In the genomic region with DNA sequence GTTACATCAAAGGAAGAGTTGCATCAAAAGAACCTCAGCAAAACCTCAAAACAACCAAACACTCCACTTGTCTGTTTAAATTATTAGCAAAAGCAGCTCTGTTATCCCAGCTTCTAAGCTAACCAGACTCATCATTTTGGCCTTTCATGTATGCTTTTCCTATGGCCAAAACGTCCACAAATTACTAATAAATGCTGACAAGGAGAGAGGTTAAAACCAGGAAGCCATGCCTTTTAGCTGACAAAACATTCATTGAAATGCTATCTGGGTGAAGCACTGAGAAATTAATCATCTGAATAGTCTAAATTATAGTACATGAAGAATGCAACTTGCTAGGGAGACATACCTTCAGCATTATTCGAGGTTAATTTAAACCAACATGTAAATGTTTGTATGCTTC, we compare ENCODE assay signal across 30 cellular contexts.
DNase-seq lines count a peak whose midpoint lies in the region; ATAC-seq, FAIRE-seq and TF ChIP-seq lines count a peak whose summit lies in the region.
"Had no signal": no experiment of that assay in that cellular context is flagged by ENCODE, and none has a peak within 500 bp of the region (broad histone marks: within the 10 kb centered on the region; RNA-seq: fewer than 3 reads in every experiment).

No MANE protein-coding gene starts in this region.

- no peaks in the 10 kb centered on the region for H3K27me3 Mint-ChIP-seq in HFFc6 (ENCODE audit: insufficient read depth)
- H3K27me3 Mint-ChIP-seq in activated T-cell treated with anti-CD3 and anti-CD28 coated beads, Interleukin-2, amount 50 U/mL, for 24 hours = peaks cover 13% of the 10 kb centered on the region
- H3K27me3 Mint-ChIP-seq in stimulated activated memory B cell treated with anti-CD40 and anti-IgM and Interleukin-4, amounts not matched to agents 10 μg/mL and 1 μg/mL and 100 μg/mL, for 72 hours = no peaks in the 10 kb centered on the region
- H3K27me3 Mint-ChIP-seq: activated CD4-positive, alpha-beta T cell treated with anti-CD3 and anti-CD28 coated beads, Interleukin-2, amount 10 ng/mL, durations not matched to agents 24 days and 14 days; effector memory CD8-positive, alpha-beta T cell had no signal

- H3K4me1 Mint-ChIP-seq in HFFc6 (ENCODE audit: low read depth) = peaks cover 33% of the 10 kb centered on the region
- H3K4me1 Mint-ChIP-seq in activated T-cell treated with anti-CD3 and anti-CD28 coated beads, Interleukin-2, amount 50 U/mL, for 24 hours (ENCODE audit: low read depth) = no peaks in the 10 kb centered on the region
- H3K4me1 Mint-ChIP-seq in stimulated activated memory B cell treated with anti-CD40 and anti-IgM and Interleukin-4, amounts not matched to agents 10 μg/mL and 1 μg/mL and 100 μg/mL, for 72 hours = no peaks in the 10 kb centered on the region
- H3K4me1 Mint-ChIP-seq: activated CD4-positive, alpha-beta T cell treated with anti-CD3 and anti-CD28 coated beads, Interleukin-2, amount 10 ng/mL, durations not matched to agents 24 days and 14 days; natural killer cell had no signal

- no peak overlapping the region for H3K9ac ChIP-seq in mesenchymal stem cell (ENCODE audit: low read length)

- no peak overlapping the region for H2BK15ac ChIP-seq in mesenchymal stem cell (ENCODE audit: low read depth, poor library complexity, severe bottlenecking)

- no peak overlapping the region for H3K14ac ChIP-seq in mesenchymal stem cell (ENCODE audit: low read length in 2 of 2)

- H3K36me3 ChIP-seq in bronchial epithelial cell (ENCODE audit: control insufficient read depth, insufficient read depth, low read length) = no peaks in the 10 kb centered on the region
- no peaks in the 10 kb centered on the region for H3K36me3 ChIP-seq in mesenchymal stem cell (ENCODE audit: control insufficient read depth in 1 of 2, insufficient read depth in 2 of 2, low read depth in 1 of 2, low read length in 2 of 2)
- H3K36me3 ChIP-seq in effector memory CD4-positive, alpha-beta T cell (ENCODE audit: control insufficient read depth, insufficient read depth, low read length) = no peaks in the 10 kb centered on the region
- H3K36me3 ChIP-seq in adrenal gland (replicated peaks in 1 of 2) = no peaks in the 10 kb centered on the region
- H3K36me3 ChIP-seq: colonic mucosa, esophagus muscularis mucosa, SJCRH30 had no signal

- H2BK5ac ChIP-seq in mesenchymal stem cell (ENCODE audit: low read depth, low read length, poor library complexity, severe bottlenecking) = no peak overlapping the region

- H2AFZ ChIP-seq in mesenchymal stem cell (ENCODE audit: low read depth, low read length) = no peak overlapping the region

- H3K9me3 ChIP-seq in mesenchymal stem cell (ENCODE audit: control insufficient read depth, low read length) = no peaks in the 10 kb centered on the region
- H3K9me3 ChIP-seq in effector memory CD4-positive, alpha-beta T cell (ENCODE audit: control insufficient read depth, low read length) = no peaks in the 10 kb centered on the region
- H3K9me3 ChIP-seq in adrenal gland (replicated peaks in 1 of 3) = no peaks in the 10 kb centered on the region
- H3K9me3 ChIP-seq: colonic mucosa, esophagus muscularis mucosa, SJCRH30, tibial nerve had no signal

- WGBS in mesenchymal stem cell = 100% methylated on average over 1 of the region's 2 CpGs
- 21 to 44% (median 39%) methylated on average over 2 of the region's 2 CpGs for WGBS in adrenal gland, 4 donors

- no peak for FAIRE-seq in bronchial epithelial cell (lab: Jason Lieb, UNC)
- FAIRE-seq: islet of Langerhans, K562 had no signal

- H3K9me3 Mint-ChIP-seq in HFFc6 = no peaks in the 10 kb centered on the region
- no peaks in the 10 kb centered on the region for H3K9me3 Mint-ChIP-seq in activated T-cell treated with anti-CD3 and anti-CD28 coated beads, Interleukin-2, amount 50 U/mL, for 24 hours
- no peaks in the 10 kb centered on the region for H3K9me3 Mint-ChIP-seq in stimulated activated memory B cell treated with anti-CD40 and anti-IgM and Interleukin-4, amounts not matched to agents 10 μg/mL and 1 μg/mL and 100 μg/mL, for 72 hours
- H3K9me3 Mint-ChIP-seq: activated CD4-positive, alpha-beta T cell treated with anti-CD3 and anti-CD28 coated beads, Interleukin-2, amount 10 ng/mL, durations not matched to agents 24 days and 14 days; activated T-cell treated with anti-CD3 and anti-CD28 coated beads, Interleukin-2, amount 50 U/mL, for 4 hours; CD4-positive, alpha-beta T cell; effector memory CD8-positive, alpha-beta T cell; natural killer cell had no signal

- peak overlapping the region; percentile 59 for H3K27ac Mint-ChIP-seq in HFFc6
- H3K27ac Mint-ChIP-seq in activated T-cell treated with anti-CD3 and anti-CD28 coated beads, Interleukin-2, amount 50 U/mL, for 24 hours = no peak overlapping the region
- H3K27ac Mint-ChIP-seq in stimulated activated memory B cell treated with anti-CD40 and anti-IgM and Interleukin-4, amounts not matched to agents 10 μg/mL and 1 μg/mL and 100 μg/mL, for 72 hours = no peak overlapping the region
- H3K27ac Mint-ChIP-seq: activated CD4-positive, alpha-beta T cell treated with anti-CD3 and anti-CD28 coated beads, Interleukin-2, amount 10 ng/mL, durations not matched to agents 24 days and 14 days; CD4-positive, alpha-beta T cell; effector memory CD8-positive, alpha-beta T cell; natural killer cell had no signal

- intact Hi-C loops in adrenal gland (cut with DNase I) = no loop called here

- H3K4me2 ChIP-seq in mesenchymal stem cell (ENCODE audit: low read length, poor library complexity, severe bottlenecking) = no peak overlapping the region

- no peaks in the 10 kb centered on the region for H3K79me1 ChIP-seq in mesenchymal stem cell (replicated peaks; ENCODE audit: low read length, poor library complexity, severe bottlenecking)

- no peak overlapping the region for H3K4me3 ChIP-seq in bronchial epithelial cell (ENCODE audit: low read depth, low read length)
- no peak overlapping the region for H3K4me3 ChIP-seq in mesenchymal stem cell (ENCODE audit: insufficient read depth in 1 of 2, low read depth in 1 of 2, low read length in 2 of 2)
- H3K4me3 ChIP-seq in effector memory CD4-positive, alpha-beta T cell (ENCODE audit: insufficient read depth, low read depth, low read length, poor library complexity, severe bottlenecking) = no peak overlapping the region
- no peak overlapping the region for H3K4me3 ChIP-seq in adrenal gland
- H3K4me3 ChIP-seq: colonic mucosa, esophagus muscularis mucosa, K562, SJCRH30, skin epidermis, tibial nerve had no signal

- no peak overlapping the region for H3K18ac ChIP-seq in mesenchymal stem cell (ENCODE audit: low read depth in 1 of 2, low read length in 2 of 2)

- peak overlapping the region; percentile 2; the same call in 1 of the 2 replicates for H3K4me3 Mint-ChIP-seq in HFFc6
- H3K4me3 Mint-ChIP-seq in activated T-cell treated with anti-CD3 and anti-CD28 coated beads, Interleukin-2, amount 50 U/mL, for 24 hours = no peak overlapping the region
- H3K4me3 Mint-ChIP-seq in stimulated activated memory B cell treated with anti-CD40 and anti-IgM and Interleukin-4, amounts not matched to agents 10 μg/mL and 1 μg/mL and 100 μg/mL, for 72 hours = no peak overlapping the region
- H3K4me3 Mint-ChIP-seq: activated CD4-positive, alpha-beta T cell treated with anti-CD3 and anti-CD28 coated beads, Interleukin-2, amount 10 ng/mL, durations not matched to agents 24 days and 14 days; activated T-cell treated with anti-CD3 and anti-CD28 coated beads, Interleukin-2, amount 50 U/mL, for 4 hours; CD4-positive, alpha-beta T cell; effector memory CD8-positive, alpha-beta T cell; natural killer cell had no signal

- H3K27ac ChIP-seq in mesenchymal stem cell (ENCODE audit: low read length, poor library complexity, severe bottlenecking) = no peak overlapping the region
- H3K27ac ChIP-seq in effector memory CD4-positive, alpha-beta T cell (ENCODE audit: insufficient read depth, low read length, poor library complexity, severe bottlenecking) = no peak overlapping the region
- H3K27ac ChIP-seq in adrenal gland = no peak overlapping the region
- H3K27ac ChIP-seq: colonic mucosa, esophagus muscularis mucosa, SJCRH30, skin epidermis, tibial nerve had no signal

- ATAC-seq in stimulated activated memory B cell treated with anti-CD40 and anti-IgM and Interleukin-4, amounts not matched to agents 10 μg/mL and 1 μg/mL and 100 μg/mL, for 72 hours = no peak
- ATAC-seq: activated T-cell treated with anti-CD3 and anti-CD28 coated beads, Interleukin-2, amount 50 U/mL, for 4 hours; effector memory CD8-positive, alpha-beta T cell; K562; natural killer cell had no signal

- TF ChIP-seq POLR2A in adrenal gland (IDR thresholded peaks at IDR 0.05) = no peak

- TF ChIP-seq CTCF in HFFc6 (IDR thresholded peaks at IDR 0.05) (no peak), bronchial epithelial cell (IDR thresholded peaks at IDR 0.05; ENCODE audit: insufficient read depth, low read length, severe bottlenecking) (no peak), adrenal gland (IDR thresholded peaks at IDR 0.05) (no peak)

- H3K4ac ChIP-seq in mesenchymal stem cell (ENCODE audit: low read depth in 1 of 2, low read length in 2 of 2) = no peak overlapping the region

- H3K23ac ChIP-seq in mesenchymal stem cell (ENCODE audit: low read length in 2 of 2) = no peak overlapping the region

- no peak overlapping the region for H4K8ac ChIP-seq in mesenchymal stem cell (ENCODE audit: low read length)

- H3K4me1 ChIP-seq in mesenchymal stem cell (ENCODE audit: control insufficient read depth, insufficient read depth, low read depth, low read length) = no peaks in the 10 kb centered on the region
- no peaks in the 10 kb centered on the region for H3K4me1 ChIP-seq in effector memory CD4-positive, alpha-beta T cell (ENCODE audit: control insufficient read depth, insufficient read depth, low read length, poor library complexity, severe bottlenecking)
- no peaks in the 10 kb centered on the region for H3K4me1 ChIP-seq in adrenal gland (replicated peaks in 1 of 2)
- H3K4me1 ChIP-seq: colonic mucosa, SJCRH30 had no signal

- no peak overlapping the region for H2BK12ac ChIP-seq in mesenchymal stem cell (ENCODE audit: low read length in 2 of 2)

- H4K91ac ChIP-seq in mesenchymal stem cell (ENCODE audit: low read length) = no peak overlapping the region

- H3K36me3 Mint-ChIP-seq in HFFc6 (ENCODE audit: low read depth) = no peaks in the 10 kb centered on the region
- H3K36me3 Mint-ChIP-seq in activated T-cell treated with anti-CD3 and anti-CD28 coated beads, Interleukin-2, amount 50 U/mL, for 24 hours (ENCODE audit: low read depth) = no peaks in the 10 kb centered on the region
- no peaks in the 10 kb centered on the region for H3K36me3 Mint-ChIP-seq in stimulated activated memory B cell treated with anti-CD40 and anti-IgM and Interleukin-4, amounts not matched to agents 10 μg/mL and 1 μg/mL and 100 μg/mL, for 72 hours
- H3K36me3 Mint-ChIP-seq: natural killer cell had no signal

- H2BK120ac ChIP-seq in mesenchymal stem cell (ENCODE audit: low read depth, low read length) = no peak overlapping the region

- no peak overlapping the region for H2AK5ac ChIP-seq in mesenchymal stem cell (ENCODE audit: low read length, severe bottlenecking)

- DNase-seq in AG08396 (ENCODE audit: low spot score) (peak; percentile 7), HFFc6 (peak; percentile 60), bronchial epithelial cell (ENCODE audit: low read depth) (peak; percentile 18), mesenchymal stem cell (peak; percentile 33), adrenal gland (no peak)
- no peak for DNase-seq in effector memory CD4-positive, alpha-beta T cell
- DNase-seq in activated T-cell treated with anti-CD3 and anti-CD28 coated beads, Interleukin-2, amount 50 U/mL, for 24 hours = no peak
- DNase-seq: ACHN; activated CD4-positive, alpha-beta T cell treated with anti-CD3 and anti-CD28 coated beads, Interleukin-2, amount 10 ng/mL, durations not matched to agents 24 days and 14 days; activated naive CD4-positive, alpha-beta T cell treated with Interleukin-2 at 50 U/mL for 16 hours; activated T-cell treated with anti-CD3 and anti-CD28 coated beads, Interleukin-2, amount 50 U/mL, for 4 hours; amniotic stem cell; CD4-positive, alpha-beta T cell; colonic mucosa; effector memory CD8-positive, alpha-beta T cell; H7; MM.1S; natural killer cell; NCI-H1417 treated with DMSO at 0.1 percent for 48 hours; NCI-H2081 treated with DMSO at 0.1 percent for 48 hours; NCI-H345; NCI-H774; SJCRH30; stimulated activated CD8-positive, alpha-beta memory T cell treated with anti-CD3 and anti-CD28 coated beads, Interleukin-4, amount 100 ng/mL, for 48 hours had no signal

- H3K27me3 ChIP-seq in bronchial epithelial cell (ENCODE audit: control insufficient read depth, insufficient read depth, low read length) (no peaks in the 10 kb centered on the region), mesenchymal stem cell (ENCODE audit: control insufficient read depth in 1 of 2, insufficient read depth in 1 of 2, low read length in 2 of 2) (no peaks in the 10 kb centered on the region), adrenal gland (no peaks in the 10 kb centered on the region)
- no peaks in the 10 kb centered on the region for H3K27me3 ChIP-seq in effector memory CD4-positive, alpha-beta T cell (replicated peaks; ENCODE audit: control insufficient read depth, insufficient read depth, low read length, poor library complexity, severe bottlenecking)
- H3K27me3 ChIP-seq: colonic mucosa, esophagus muscularis mucosa, SJCRH30, tibial nerve had no signal

Comparison
In these comparisons a context has a peak if more than half of its experiments do, and no peak if none do; other contexts are left out.
1. DNase-seq: peak in AG08396 (single experiment), HFFc6 (single experiment), bronchial epithelial cell (single experiment) and mesenchymal stem cell (single experiment); none in effector memory CD4-positive, alpha-beta T cell (0 of 3), activated T-cell treated with anti-CD3 and anti-CD28 coated beads, Interleukin-2, amount 50 U/mL, for 24 hours (single experiment) and adrenal gland (0 of 7).